ENCODE assay signal across 16 cellular contexts in genomic region chr12:95881331-95881955, GRCh38. TPM values are rescaled to one million over a fixed set of nuclear protein-coding genes. Genes with fewer than 3 reads are reported as not detected.
DNase-seq lines count a peak whose midpoint lies in the region; ATAC-seq and TF ChIP-seq lines count a peak whose summit lies in the region.
"Had no signal": no experiment of that assay in that cellular context is flagged by ENCODE, and none has a peak within 500 bp of the region (broad histone marks: within the 10 kb centered on the region; RNA-seq: fewer than 3 reads in every experiment).

No MANE protein-coding gene starts in this region.

- TF ChIP-seq RAD21 in SK-N-SH (IDR thresholded peaks at IDR 0.05; ENCODE audit: low read length) = no peak

- H3K27ac ChIP-seq in SK-N-SH (ENCODE audit: low read depth in 2 of 2, low read length in 1 of 2) = peak overlapping the region in 1 of 2 experiments; percentile 22; a peak in 2 of 4 replicates
- H3K27ac ChIP-seq in hepatocyte = peak overlapping the region; percentile 57
- no peak overlapping the region for H3K27ac ChIP-seq in esophagus muscularis mucosa (replicated peaks in 1 of 4)
- H3K27ac ChIP-seq: BLaER1, upper lobe of left lung had no signal

- no peak overlapping the region for H3K4me2 ChIP-seq in SK-N-SH
- no peak overlapping the region for H3K4me2 ChIP-seq in hepatocyte
- H3K4me2 ChIP-seq: BLaER1 had no signal

- no peak for TF ChIP-seq POLR2A in esophagus muscularis mucosa (IDR thresholded peaks at IDR 0.05; ENCODE audit: low read depth)

- DNase-seq in EH (ENCODE audit: low read depth) (peak; percentile 48), NCI-H146 treated with DMSO at 0.1 percent for 48 hours (lab: John Stamatoyannopoulos, UW; ENCODE audit: unreplicated experiment) (peak; percentile 45), SK-N-SH (no peak), hepatocyte (ENCODE audit: low spot score) (no peak), esophagus muscularis mucosa (ENCODE audit: extremely low spot score) (no peak), amygdala (lab: John Stamatoyannopoulos, UW) (no peak)
- DNase-seq: activated CD4-positive, alpha-beta T cell treated with anti-CD3 and anti-CD28 coated beads, Interleukin-2, amount 10 ng/mL, durations not matched to agents 24 days and 14 days; activated naive CD8-positive, alpha-beta T cell treated with anti-CD3 and anti-CD28 coated beads, Interleukin-2, amount 50 U/mL, for 24 hours; activated T-cell treated with anti-CD3 and anti-CD28 coated beads, Interleukin-2, amount 50 U/mL, for 72 hours; DMS79; stimulated activated naive CD4-positive, alpha-beta T cell treated with Interleukin-2 at 50 U/mL for 16 hours; upper lobe of left lung had no signal

- H3K9me3 ChIP-seq in SK-N-SH (no peaks in the 10 kb centered on the region), hepatocyte (ENCODE audit: low read depth) (peaks cover 7% of the 10 kb centered on the region), esophagus muscularis mucosa (peaks cover 0 to 7% (median 0%) of the 10 kb centered on the region in 4 donors)

- 37% methylated on average over 3 of the region's 3 CpGs for WGBS in SK-N-SH (ENCODE audit: low lambda C conversion rate)
- WGBS in hepatocyte (ENCODE audit: low lambda C conversion rate, missing lambda C conversion rate) = 56% methylated on average over 3 of the region's 3 CpGs
- WGBS in esophagus muscularis mucosa = 50% methylated on average over 3 of the region's 3 CpGs

- intact Hi-C loops in esophagus muscularis mucosa (cut with DNase I) = no loop called here

- no peak overlapping the region for H3K9ac ChIP-seq in SK-N-SH
- H3K9ac ChIP-seq: BLaER1 had no signal

- H3K79me2 ChIP-seq in SK-N-SH (ENCODE audit: insufficient read depth) = no peaks in the 10 kb centered on the region
- no peaks in the 10 kb centered on the region for H3K79me2 ChIP-seq in hepatocyte

- TF ChIP-seq CTCF in SK-N-SH (IDR thresholded peaks at IDR 0.05) (no peak), hepatocyte (IDR thresholded peaks at IDR 0.05; ENCODE audit: poor library complexity) (no peak), esophagus muscularis mucosa (IDR thresholded peaks at IDR 0.05) (no peak)

- H3K4me3 ChIP-seq in SK-N-SH (ENCODE audit: low read depth in 2 of 2, low read length in 1 of 2) (no peak overlapping the region), hepatocyte (no peak overlapping the region), esophagus muscularis mucosa (no peak overlapping the region)
- H3K4me3 ChIP-seq: BLaER1, upper lobe of left lung had no signal

- H3F3A ChIP-seq in SK-N-SH (replicated peaks; ENCODE audit: insufficient read depth) = peaks cover 4% of the 10 kb centered on the region

- TF ChIP-seq EP300 in SK-N-SH (IDR thresholded peaks at IDR 0.05; ENCODE audit: borderline replicate concordance in 1 of 2, low read depth in 1 of 2, low read length in 1 of 2) (no peak), esophagus muscularis mucosa (IDR thresholded peaks at IDR 0.05) (no peak)

- H3K4me1 ChIP-seq in SK-N-SH (ENCODE audit: control insufficient read depth in 1 of 2, insufficient read depth in 2 of 2, low read depth in 1 of 2, low read length in 1 of 2) = peaks cover 0 to 6% of the 10 kb centered on the region in 2 experiments; a peak in 1 of 4 replicates
- peaks cover 9% of the 10 kb centered on the region for H3K4me1 ChIP-seq in hepatocyte (ENCODE audit: insufficient read depth)
- H3K4me1 ChIP-seq in esophagus muscularis mucosa = no peaks in the 10 kb centered on the region
- H3K4me1 ChIP-seq: BLaER1 had no signal

- H3K9me2 ChIP-seq in SK-N-SH (no peaks in the 10 kb centered on the region), hepatocyte (replicated peaks; ENCODE audit: insufficient read depth) (no peaks in the 10 kb centered on the region)

- POLR2A ChIA-PET in SK-N-SH (lab: Yijun Ruan, JAX) = no interaction called here

- CTCF ChIA-PET in SK-N-SH (lab: Yijun Ruan, JAX) = no interaction called here

- no peaks in the 10 kb centered on the region for H3K27me3 ChIP-seq in SK-N-SH (ENCODE audit: insufficient read depth)
- H3K27me3 ChIP-seq in hepatocyte = no peaks in the 10 kb centered on the region
- H3K27me3 ChIP-seq in esophagus muscularis mucosa = no peaks in the 10 kb centered on the region
- H3K27me3 ChIP-seq: BLaER1, upper lobe of left lung had no signal

- ATAC-seq in HG03039 (IDR thresholded peaks at IDR 0.05; ENCODE audit: unreplicated experiment) (no peak), HG03439 (IDR thresholded peaks at IDR 0.05; ENCODE audit: unreplicated experiment) (no peak)
- ATAC-seq: activated naive CD8-positive, alpha-beta T cell treated with anti-CD3 and anti-CD28 coated beads, Interleukin-2, amount 50 U/mL, for 24 hours; activated T-cell treated with anti-CD3 and anti-CD28 coated beads, Interleukin-2, amount 50 U/mL, for 72 hours; left lobe of liver had no signal

- H2AFZ ChIP-seq in SK-N-SH (ENCODE audit: low read depth) (no peak overlapping the region), hepatocyte (no peak overlapping the region)

- H4K20me1 ChIP-seq in SK-N-SH (ENCODE audit: insufficient read depth) = no peaks in the 10 kb centered on the region
- H4K20me1 ChIP-seq in hepatocyte (ENCODE audit: insufficient read depth, poor library complexity, severe bottlenecking) = no peaks in the 10 kb centered on the region
- H4K20me1 ChIP-seq: BLaER1 had no signal

- no peaks in the 10 kb centered on the region for H3K36me3 ChIP-seq in SK-N-SH (replicated peaks in 1 of 2; ENCODE audit: control insufficient read depth in 1 of 2, insufficient read depth in 2 of 2, low read length in 1 of 2)
- no peaks in the 10 kb centered on the region for H3K36me3 ChIP-seq in hepatocyte (replicated peaks; ENCODE audit: insufficient read depth, low read depth)
- no peaks in the 10 kb centered on the region for H3K36me3 ChIP-seq in esophagus muscularis mucosa
- H3K36me3 ChIP-seq: BLaER1, upper lobe of left lung had no signal

TF ChIP-seq in SK-N-SH, 30 proteins besides CTCF, POLR2A, EP300 and RAD21:
- TF ChIP-seq TCF12 (IDR thresholded peaks at IDR 0.05) (peak; percentile 63), ZBTB33 (IDR thresholded peaks at IDR 0.05; ENCODE audit: borderline replicate concordance, low read depth) (no peak)

RNA-seq across cellular contexts. Expression of gene SNRPF, which starts 22.7 kb away (rescaled TPM):
- polyA plus RNA-seq in SK-N-SH (2012; rRNA removed) (12.8 and 62.5 TPM in 2 replicates), hepatocyte (54.4 and 54.6 TPM in 2 replicates)
- 55.8 and 91.2 TPM in 2 replicates for polyA plus RNA-seq in SK-N-SH (2012; cell fraction: cytosol; rRNA removed)
- 12.6 and 15.8 TPM in 2 replicates for polyA plus RNA-seq in SK-N-SH (2012; cell fraction: nucleus; rRNA removed)
- total RNA-seq in hepatocyte (10.9 and 20.0 TPM in 2 replicates), esophagus muscularis mucosa (1 to 10 TPM; 5.6 to 9.6 (median 6.4) TPM)

Comparison
In these comparisons a context has a peak if more than half of its experiments do, and no peak if none do; other contexts are left out.
1. DNase-seq: peak in EH (single experiment) and NCI-H146 treated with DMSO at 0.1 percent for 48 hours (single experiment); none in SK-N-SH (single experiment), hepatocyte (single experiment), esophagus muscularis mucosa (single experiment) and amygdala (0 of 56).